Comparison of ENCODE assay signal across 8 cellular contexts in genomic region chr4:154622598-154622997, GRCh38. TPM values are rescaled to one million over a fixed set of nuclear protein-coding genes. Genes with fewer than 3 reads are reported as not detected.
DNase-seq lines count a peak whose midpoint lies in the region; ATAC-seq and TF ChIP-seq lines count a peak whose summit lies in the region.

No MANE protein-coding gene starts in this region.

- H3K36me3 ChIP-seq in Peyer's patch (no peaks in the 10 kb centered on the region), fibroblast of lung (ENCODE audit: control insufficient read depth, insufficient read depth, low read length) (no peaks in the 10 kb centered on the region), prostate gland (no peaks in the 10 kb centered on the region)

- H3K27ac ChIP-seq in Peyer's patch (no peak overlapping the region), fibroblast of lung (ENCODE audit: insufficient read depth, low read length) (no peak overlapping the region), prostate gland (no peak overlapping the region)

- DNase-seq in NCI-H2081 (lab: John Stamatoyannopoulos, UW) = peak; percentile 19 to 27
- DNase-seq in NCI-H2081 treated with DMSO at 0.1 percent for 48 hours (lab: John Stamatoyannopoulos, UW) = no peak
- peak in 1 of 3 donors; percentile 53 for DNase-seq in Peyer's patch
- peak; percentile 53 to 67 for DNase-seq in fibroblast of lung (ENCODE audit: low read depth in 2 of 2)
- DNase-seq in prostate gland (ENCODE audit: low spot score) = peak; percentile 10
- DNase-seq in NCI-H1436 treated with DMSO at 0.1 percent for 48 hours (lab: John Stamatoyannopoulos, UW) = no peak

- H3K4me3 ChIP-seq in Peyer's patch (no peak overlapping the region), fibroblast of lung (replicated peaks in 1 of 4; ENCODE audit: control extremely low read depth in 1 of 4, insufficient read depth in 1 of 4, low read depth in 3 of 4, low read length in 4 of 4) (no peak overlapping the region), prostate gland (no peak overlapping the region)

- intact Hi-C loops in prostate gland (cut with DNase I) = loop anchor here (5.0 kb wide), 1 partner anchor 70 kb away; the partner anchor contains the start of gene PLRG1

- H3K9me3 ChIP-seq in Peyer's patch (no peaks in the 10 kb centered on the region), fibroblast of lung (ENCODE audit: control insufficient read depth, insufficient read depth, low read depth, low read length) (no peaks in the 10 kb centered on the region), prostate gland (no peaks in the 10 kb centered on the region)

- H3K27me3 ChIP-seq in Peyer's patch (no peaks in the 10 kb centered on the region), fibroblast of lung (ENCODE audit: control insufficient read depth, insufficient read depth, low read length) (no peaks in the 10 kb centered on the region), prostate gland (replicated peaks; ENCODE audit: insufficient read depth) (no peaks in the 10 kb centered on the region)

- peak in 4 of 6 experiments; percentile 32 to 75 (median 65) for TF ChIP-seq CTCF in Peyer's patch (IDR thresholded peaks at IDR 0.05)
- TF ChIP-seq CTCF in fibroblast of lung (conservative IDR thresholded peaks at IDR 0.05 in 1 of 2, IDR thresholded peaks at IDR 0.05 in 1 of 2; ENCODE audit: low read depth in 1 of 2, low read length in 2 of 2) = peak; percentile 49 to 56
- peak in 2 of 4 experiments; percentile 47 to 48 for TF ChIP-seq CTCF in prostate gland (IDR thresholded peaks at IDR 0.05)

- H3K4me1 ChIP-seq in Peyer's patch (peaks cover 0 to 20% (median 0%) of the 10 kb centered on the region in 4 donors), fibroblast of lung (ENCODE audit: control insufficient read depth, extremely low read depth, insufficient read depth, low read length) (peaks cover 2% of the 10 kb centered on the region), prostate gland (replicated peaks) (no peaks in the 10 kb centered on the region)

- H3K9ac ChIP-seq in fibroblast of lung (ENCODE audit: insufficient read depth, low read length) = no peak overlapping the region

- no peak overlapping the region for H3K4me2 ChIP-seq in fibroblast of lung (ENCODE audit: extremely low read depth, insufficient read depth, low read length)

- peak; percentile 39 for ATAC-seq in GM18909 (IDR thresholded peaks at IDR 0.05; ENCODE audit: poor library complexity, unreplicated experiment)
- ATAC-seq in HG03175 (IDR thresholded peaks at IDR 0.05; ENCODE audit: unreplicated experiment) = peak; percentile 34

- TF ChIP-seq POLR2A in Peyer's patch (IDR thresholded peaks at IDR 0.05) (no peak), prostate gland (IDR thresholded peaks at IDR 0.05) (no peak)

- no peaks in the 10 kb centered on the region for H4K20me1 ChIP-seq in fibroblast of lung (ENCODE audit: control insufficient read depth, extremely low read depth, insufficient read depth, low read length)

- no peaks in the 10 kb centered on the region for H3K79me2 ChIP-seq in fibroblast of lung (ENCODE audit: control insufficient read depth, insufficient read depth, low read length)

- H2AFZ ChIP-seq in fibroblast of lung (ENCODE audit: low read length) = no peak overlapping the region

RNA-seq across cellular contexts. Expression of gene FGG, which starts 10.1 kb away (rescaled TPM):
- total RNA-seq in Peyer's patch (not detected), fibroblast of lung (not detected in 2 replicates), prostate gland (not detected)
- polyA plus RNA-seq in fibroblast of lung = not detected in 2 replicates
- polyA plus RNA-seq in fibroblast of lung (2012) = not detected in 2 replicates
- polyA minus RNA-seq in fibroblast of lung (ENCODE audit: low replicate concordance) = not detected in 2 replicates

RNA-seq across cellular contexts. Expression of gene FGA, which starts 32.1 kb away (rescaled TPM):
- total RNA-seq in Peyer's patch (not detected), fibroblast of lung (not detected in 2 replicates), prostate gland (under 1 TPM in 1 of 2 donors, not detected in 1; 0.68 TPM)
- not detected in 2 replicates for polyA plus RNA-seq in fibroblast of lung
- polyA plus RNA-seq in fibroblast of lung (2012) = not detected in 2 replicates
- not detected in 2 replicates for polyA minus RNA-seq in fibroblast of lung (ENCODE audit: low replicate concordance)

RNA-seq across cellular contexts. Expression of gene FGB, which starts 59.8 kb away (rescaled TPM):
- not detected for total RNA-seq in Peyer's patch
- total RNA-seq in fibroblast of lung = not detected in 2 replicates
- polyA plus RNA-seq in fibroblast of lung = not detected in 2 replicates
- not detected in 2 replicates for polyA plus RNA-seq in fibroblast of lung (2012)
- polyA minus RNA-seq in fibroblast of lung (ENCODE audit: low replicate concordance) = not detected in 2 replicates
- not detected for total RNA-seq in prostate gland

Comparison
In these comparisons a context has a peak if more than half of its experiments do, and no peak if none do; other contexts are left out.
1. DNase-seq: peak in NCI-H2081 (2 of 2), fibroblast of lung (2 of 2) and prostate gland (single experiment); none in NCI-H2081 treated with DMSO at 0.1 percent for 48 hours (single experiment) and NCI-H1436 treated with DMSO at 0.1 percent for 48 hours (single experiment).